In the genomic region with DNA sequence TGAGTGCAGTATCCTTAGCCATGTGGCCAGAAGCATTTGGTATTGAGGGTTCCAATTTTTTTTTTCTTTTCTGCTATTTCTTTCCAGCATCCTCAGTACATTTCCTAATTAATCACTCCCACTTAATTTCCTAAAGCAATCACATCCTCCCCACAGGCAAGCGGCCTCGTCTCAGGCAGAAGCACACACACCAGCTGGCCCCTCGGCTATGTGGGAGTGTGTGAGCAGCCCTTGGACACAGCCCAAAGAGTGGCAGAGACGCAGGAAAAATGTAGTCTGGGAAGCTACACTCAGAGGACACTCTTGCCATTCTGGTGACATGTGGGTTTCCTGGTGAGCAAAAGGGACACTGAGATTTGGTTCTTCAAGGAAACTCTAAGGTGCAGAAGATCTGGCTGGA, we compare ENCODE assay signal across 17 cellular contexts. TPM values are rescaled to one million over a fixed set of nuclear protein-coding genes. Genes with fewer than 3 reads are reported as not detected.
DNase-seq lines count a peak whose midpoint lies in the region; ATAC-seq, FAIRE-seq and TF ChIP-seq lines count a peak whose summit lies in the region.
"Had no signal": no experiment of that assay in that cellular context is flagged by ENCODE, and none has a peak within 500 bp of the region (broad histone marks: within the 10 kb centered on the region; RNA-seq: fewer than 3 reads in every experiment).

No MANE protein-coding gene starts in this region.

- ATAC-seq in HG03460 (IDR thresholded peaks at IDR 0.05; ENCODE audit: unreplicated experiment) (no peak), HG02938 (IDR thresholded peaks at IDR 0.05; ENCODE audit: unreplicated experiment) (no peak)
- ATAC-seq: CD8-positive, alpha-beta T cell had no signal

- H3K27me3 ChIP-seq in BE2C (no peaks in the 10 kb centered on the region), dorsolateral prefrontal cortex (peaks cover 0 to 4% (median 0%) of the 10 kb centered on the region in 45 donors)

- H3K4me1 ChIP-seq in BE2C, result peaks cover 25% of the 10 kb centered on the region

- no peak for TF ChIP-seq POLR2A in GM12891 (IDR thresholded peaks at IDR 0.05; ENCODE audit: low read depth, low read length)

- no peak for TF ChIP-seq CTCF in BE2C (IDR thresholded peaks at IDR 0.05; ENCODE audit: low read depth, low read length)
- no peak for TF ChIP-seq CTCF in dorsolateral prefrontal cortex (IDR thresholded peaks at IDR 0.05 in 54 of 56, conservative IDR thresholded peaks at IDR 0.05 in 2 of 56; ENCODE audit: low read depth in 1 of 56, partially characterized antibody in 56 of 56)

- intact Hi-C loops in dorsolateral prefrontal cortex (cut with DNase I), result no loop called here
- intact Hi-C loops in posterior cingulate gyrus (cut with DNase I), result no loop called here

- H3K4me3 ChIP-seq in BE2C (ENCODE audit: low read depth, low read length) (no peak overlapping the region), dorsolateral prefrontal cortex (no peak overlapping the region)

- peak overlapping the region in 1 of 59 donors; percentile 76 for H3K27ac ChIP-seq in dorsolateral prefrontal cortex

- DNase-seq in BE2C (peak; percentile 72), NCI-H69 (lab: John Stamatoyannopoulos, UW) (peak; percentile 7), dorsolateral prefrontal cortex (peak in 8 of 10 donors; percentile 35 to 93 (median 68)), posterior cingulate gyrus (peak in 8 of 10 donors; percentile 54 to 94 (median 68)), glomerular visceral epithelial cell (ENCODE audit: extremely low spot score) (no peak), GM12891 (ENCODE audit: insufficient read length, low spot score) (no peak)
- DNase-seq: CD8-positive, alpha-beta T cell; HFFc6; NCI-H146; NCI-H446; NCI-H748 treated with DMSO at 0.1 percent for 48 hours; SHP77 had no signal

- no peaks in the 10 kb centered on the region for H3K9me3 ChIP-seq in BE2C

- FAIRE-seq in GM12891 (lab: Jason Lieb, UNC), result no peak
- FAIRE-seq: D721Med, H1, HTR-8/SVneo had no signal

- H3K36me3 ChIP-seq in BE2C, result peaks cover 4% of the 10 kb centered on the region; the same call in 1 of the 2 replicates

TF ChIP-seq in GM12891, 5 proteins besides CTCF, POLR2A, EP300 and RAD21:
- TF ChIP-seq SPI1 (IDR thresholded peaks at IDR 0.05; ENCODE audit: low read depth, low read length) (no peak), PAX5 (IDR thresholded peaks at IDR 0.05; ENCODE audit: insufficient read depth, low read length, severe bottlenecking) (no peak), POLR2AphosphoS5 (IDR thresholded peaks at IDR 0.05; ENCODE audit: low read depth, low read length) (no peak), TAF1 (IDR thresholded peaks at IDR 0.05; ENCODE audit: low read depth, low read length) (no peak), POU2F2 (IDR thresholded peaks at IDR 0.05; ENCODE audit: low read depth, low read length) (no peak)

RNA-seq across cellular contexts. Expression of gene SLIT3, which starts 20.7 kb away (rescaled TPM):
- 121 TPM for polyA plus RNA-seq in BE2C (2012; ENCODE audit: insufficient read depth, insufficient read length, low read depth)
- 10 to 100 TPM in 118 of 120 experiments, 1 to 10 TPM in 2; 8.6 to 38.6 (median 22.7) TPM for total RNA-seq in dorsolateral prefrontal cortex
- 0.01 TPM for polyA plus RNA-seq in GM12891 (2012; ENCODE audit: low read depth, missing spikeins)
- total RNA-seq: CD8-positive, alpha-beta T cell had no signal

Comparison
In these comparisons a context has a peak if more than half of its experiments do, and no peak if none do; other contexts are left out.
1. DNase-seq: peak in BE2C (single experiment), NCI-H69 (single experiment), dorsolateral prefrontal cortex (8 of 10) and posterior cingulate gyrus (8 of 10); none in glomerular visceral epithelial cell (single experiment) and GM12891 (single experiment).